In the genomic region with DNA sequence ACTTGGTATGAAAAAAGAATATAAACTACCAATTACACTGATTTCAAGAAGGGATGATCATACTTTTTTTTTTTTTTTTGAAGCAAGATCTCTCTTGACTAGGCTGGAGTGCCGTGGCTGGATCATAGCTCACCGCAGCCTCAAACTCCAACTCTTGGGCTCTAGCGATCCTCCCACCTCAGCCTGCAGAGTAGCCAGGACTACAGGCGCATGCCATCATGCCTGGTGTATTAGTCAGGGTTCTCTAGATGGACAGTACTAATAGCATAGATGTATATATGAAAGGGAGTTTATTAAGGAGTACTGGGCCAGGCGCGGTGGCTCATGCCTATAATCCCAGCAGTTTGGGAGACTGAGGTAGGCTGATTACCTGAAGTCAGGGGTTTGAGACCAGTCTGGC, we compare ENCODE assay signal across 16 cellular contexts.
"Had no signal": no experiment of that assay in that cellular context is flagged by ENCODE, and none has a peak within 500 bp of the region (broad histone marks: within the 10 kb centered on the region; RNA-seq: fewer than 3 reads in every experiment).

No MANE protein-coding gene starts in this region.

- H3K4me1 ChIP-seq: breast epithelium, sigmoid colon had no signal

- H3K27me3 Mint-ChIP-seq: activated CD4-positive, alpha-beta T cell treated with anti-CD3 and anti-CD28 coated beads, Interleukin-2, amount 10 ng/mL, durations not matched to agents 7 days and 5 days had no signal

- ATAC-seq: mucosa of descending colon; stimulated activated naive CD8-positive, alpha-beta T cell treated with anti-CD3 and anti-CD28 coated beads, Interleukin-15, Interleukin-2, amounts not matched to agents 100 U/mL and 50 U/mL, for 24 hours; WTC11 had no signal

- H3K27me3 ChIP-seq: breast epithelium, dorsolateral prefrontal cortex, sigmoid colon had no signal

- H3K9me3 Mint-ChIP-seq: activated CD4-positive, alpha-beta T cell treated with anti-CD3 and anti-CD28 coated beads, Interleukin-2, amount 10 ng/mL, durations not matched to agents 7 days and 5 days; activated T-helper 2 cell treated with anti-CD3 and anti-CD28 coated beads, Interferon-gamma antibody, Interleukin-2, Interleukin-4, amounts not matched to agents 10 μg/mL and 5 μg/mL and 100 μg/mL, durations not matched to agents 14 hours and 24 hours and 36 hours; nephron; T-helper 1 cell treated with Interleukin-12 subunit alpha and Interleukin-12 subunit beta and Interleukin-4 antibody, amounts not matched to agents 30 μg/mL and 1 μg/mL, for 36 hours; WTC11 had no signal

- H3K4me3 ChIP-seq: breast epithelium, dorsolateral prefrontal cortex, mucosa of descending colon, sigmoid colon had no signal

- H3K4me3 Mint-ChIP-seq: activated CD4-positive, alpha-beta T cell treated with anti-CD3 and anti-CD28 coated beads, Interleukin-2, amount 10 ng/mL, durations not matched to agents 7 days and 5 days; nephron; T-helper 1 cell treated with Interleukin-12 subunit alpha and Interleukin-12 subunit beta and Interleukin-4 antibody, amounts not matched to agents 30 μg/mL and 1 μg/mL, for 36 hours; WTC11 had no signal

- DNase-seq: activated CD4-positive, alpha-beta T cell treated with anti-CD3 and anti-CD28 coated beads, Interleukin-2, amount 10 ng/mL, durations not matched to agents 7 days and 5 days; activated CD8-positive, alpha-beta memory T cell treated with anti-CD3 and anti-CD28 coated beads for 24 hours; activated naive CD4-positive, alpha-beta T cell treated with anti-CD3 and anti-CD28 coated beads, Interleukin-2, amount 50 U/mL, for 16 hours; amniotic stem cell; dorsolateral prefrontal cortex; glutamatergic neuron; mammary epithelial cell; mucosa of descending colon; sigmoid colon; stimulated activated CD4-positive, alpha-beta T cell treated with anti-CD3 and anti-CD28 coated beads, Interleukin-2, amount 100 ng/mL, for 48 hours; stimulated activated naive CD8-positive, alpha-beta T cell treated with anti-CD3 and anti-CD28 coated beads, Interleukin-15, Interleukin-2, amounts not matched to agents 100 U/mL and 50 U/mL, for 24 hours had no signal

- H3K27ac ChIP-seq: breast epithelium, dorsolateral prefrontal cortex, sigmoid colon had no signal

- H3K9me3 ChIP-seq: breast epithelium, mucosa of descending colon, sigmoid colon had no signal

- H3K27ac Mint-ChIP-seq: activated T-helper 2 cell treated with anti-CD3 and anti-CD28 coated beads, Interferon-gamma antibody, Interleukin-2, Interleukin-4, amounts not matched to agents 10 μg/mL and 5 μg/mL and 100 μg/mL, durations not matched to agents 14 hours and 24 hours and 36 hours; nephron; T-helper 1 cell treated with Interleukin-12 subunit alpha and Interleukin-12 subunit beta and Interleukin-4 antibody, amounts not matched to agents 30 μg/mL and 1 μg/mL, for 36 hours; WTC11 had no signal

- H3K36me3 ChIP-seq: breast epithelium, sigmoid colon had no signal

- H3K36me3 Mint-ChIP-seq: WTC11 had no signal
